9 cellular contexts compared by ENCODE assay signal in the genomic region with DNA sequence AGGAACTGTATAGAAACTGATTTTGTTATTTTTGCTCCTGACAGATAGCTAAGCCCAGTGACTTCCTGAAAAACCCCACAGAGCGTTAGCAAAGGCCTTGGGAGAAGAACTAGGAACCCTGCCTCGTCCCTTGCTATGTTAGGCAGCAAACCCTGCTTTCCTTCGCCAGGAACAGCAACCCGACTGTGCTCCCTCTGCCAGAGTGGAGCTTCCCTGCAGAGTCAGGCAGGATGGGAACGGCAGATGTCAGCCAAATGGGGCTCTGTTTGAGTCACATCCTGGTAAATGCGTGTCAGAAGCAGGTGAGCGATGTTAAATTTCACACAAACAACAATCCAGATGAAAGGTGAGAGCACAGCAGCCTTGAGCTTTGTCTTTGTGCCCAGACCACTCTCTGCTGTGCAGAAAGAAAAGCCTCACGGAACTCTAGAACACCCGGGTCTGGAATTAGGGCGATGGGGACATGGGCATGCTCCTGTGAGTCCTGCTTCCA.
A peak's percentile ranks its signal among the peaks of the same experiment; 100 is the strongest.
DNase-seq lines count a peak whose midpoint lies in the region; ATAC-seq lines count a peak whose summit lies in the region.
"Had no signal": no experiment of that assay in that cellular context is flagged by ENCODE, and none has a peak within 500 bp of the region (broad histone marks: within the 10 kb centered on the region; RNA-seq: fewer than 3 reads in every experiment).

No MANE protein-coding gene starts in this region.

- H3K4me1 Mint-ChIP-seq in effector memory CD8-positive, alpha-beta T cell (ENCODE audit: low read depth in 2 of 2): no peaks in the 10 kb centered on the region

- no peak overlapping the region for H3K4me2 ChIP-seq in neuronal stem cell (ENCODE audit: insufficient read depth, low read length, poor library complexity, severe bottlenecking)
- H3K4me2 ChIP-seq: KMS-11 had no signal

- no peak overlapping the region for H3K4ac ChIP-seq in neuronal stem cell (ENCODE audit: low read length)

- H3K27me3 ChIP-seq in neuronal stem cell (ENCODE audit: control insufficient read depth in 3 of 3, insufficient read depth in 3 of 3, low read depth in 1 of 3, low read length in 3 of 3): no peaks in the 10 kb centered on the region

- peaks cover 3% of the 10 kb centered on the region in 2 donors for H3K4me1 ChIP-seq in neuronal stem cell (ENCODE audit: control insufficient read depth in 2 of 2, insufficient read depth in 1 of 2, low read depth in 1 of 2, low read length in 2 of 2)

- no CpG with 5 or more reads among the region's 10 CpGs for WGBS in neuronal stem cell (ENCODE audit: extremely low coverage in 2 of 2, insufficient read length in 2 of 2, insufficient replicate concordance in 1 of 2), 2 donors

- H3K27me3 Mint-ChIP-seq in effector memory CD8-positive, alpha-beta T cell: peaks cover 27 to 57% of the 10 kb centered on the region in 2 donors

- no peak overlapping the region for H4K8ac ChIP-seq in neuronal stem cell (ENCODE audit: low read depth, low read length)

- no peak overlapping the region for H3K27ac ChIP-seq in neuronal stem cell (replicated peaks; ENCODE audit: low read length)
- H3K27ac ChIP-seq: KMS-11 had no signal

- no peak overlapping the region for H2BK5ac ChIP-seq in neuronal stem cell (ENCODE audit: low read length)

- no peaks in the 10 kb centered on the region for H3K36me3 ChIP-seq in neuronal stem cell (replicated peaks in 1 of 2; ENCODE audit: control insufficient read depth in 2 of 2, insufficient read depth in 2 of 2, low read length in 2 of 2)

- H4K91ac ChIP-seq in neuronal stem cell (ENCODE audit: low read depth, low read length, poor library complexity): no peak overlapping the region

- H3K27ac Mint-ChIP-seq in effector memory CD8-positive, alpha-beta T cell: no peak overlapping the region

- H2BK15ac ChIP-seq in neuronal stem cell (ENCODE audit: low read length): peak overlapping the region; percentile 83

- H3K9me3 ChIP-seq in neuronal stem cell (replicated peaks in 1 of 2; ENCODE audit: control insufficient read depth in 2 of 2, insufficient read depth in 1 of 2, low read depth in 1 of 2, low read length in 2 of 2): no peaks in the 10 kb centered on the region

- H3K79me1 ChIP-seq in neuronal stem cell (ENCODE audit: low read depth, low read length): no peaks in the 10 kb centered on the region

- H3K36me3 Mint-ChIP-seq in effector memory CD8-positive, alpha-beta T cell (ENCODE audit: insufficient read depth): no peaks in the 10 kb centered on the region

- H3K4me3 ChIP-seq in neuronal stem cell (ENCODE audit: low read length in 2 of 2): no peak overlapping the region

- H3K14ac ChIP-seq in neuronal stem cell (ENCODE audit: low read length): peak overlapping the region; percentile 49

- DNase-seq in NCI-H2171 treated with DMSO at 0.1 percent for 48 hours (lab: John Stamatoyannopoulos, UW) (peak; percentile 84), cerebellum (ENCODE audit: low spot score) (peak; percentile 26), neuronal stem cell (ENCODE audit: low spot score) (no peak)
- DNase-seq in effector memory CD8-positive, alpha-beta T cell: no peak
- no peak for DNase-seq in activated naive CD4-positive, alpha-beta T cell (lab: John Stamatoyannopoulos, UW)
- DNase-seq: foreskin melanocyte had no signal

- no peak overlapping the region for H3K23ac ChIP-seq in neuronal stem cell (ENCODE audit: low read depth, low read length, poor library complexity)

- peak overlapping the region; percentile 58 for H2AFZ ChIP-seq in neuronal stem cell (ENCODE audit: low read length)

- no peak overlapping the region for H3K4me3 Mint-ChIP-seq in effector memory CD8-positive, alpha-beta T cell

- H3K18ac ChIP-seq in neuronal stem cell (ENCODE audit: low read length): peak overlapping the region; percentile 31

- H3K9ac ChIP-seq in neuronal stem cell (ENCODE audit: low read depth, low read length, poor library complexity): no peak overlapping the region
- H3K9ac ChIP-seq: KMS-11 had no signal

- no peak overlapping the region for H2BK120ac ChIP-seq in neuronal stem cell (ENCODE audit: low read depth, low read length)

- ATAC-seq in GM21619 (IDR thresholded peaks at IDR 0.05; ENCODE audit: unreplicated experiment): peak; percentile 37
- ATAC-seq in effector memory CD8-positive, alpha-beta T cell (replicated peaks): no peak
- no peak for ATAC-seq in GM19035 (IDR thresholded peaks at IDR 0.05; ENCODE audit: unreplicated experiment)

- no peak overlapping the region for H2BK12ac ChIP-seq in neuronal stem cell (ENCODE audit: low read length)

- no peaks in the 10 kb centered on the region for H3K9me3 Mint-ChIP-seq in effector memory CD8-positive, alpha-beta T cell

- no peak overlapping the region for H2AK5ac ChIP-seq in neuronal stem cell (ENCODE audit: low read depth, low read length)

Comparison
In these comparisons a context has a peak if more than half of its experiments do, and no peak if none do; other contexts are left out.
1. DNase-seq: peak in NCI-H2171 treated with DMSO at 0.1 percent for 48 hours (single experiment) and cerebellum (single experiment); none in neuronal stem cell (single experiment), effector memory CD8-positive, alpha-beta T cell (0 of 3) and activated naive CD4-positive, alpha-beta T cell (0 of 4).